In the genomic region with DNA sequence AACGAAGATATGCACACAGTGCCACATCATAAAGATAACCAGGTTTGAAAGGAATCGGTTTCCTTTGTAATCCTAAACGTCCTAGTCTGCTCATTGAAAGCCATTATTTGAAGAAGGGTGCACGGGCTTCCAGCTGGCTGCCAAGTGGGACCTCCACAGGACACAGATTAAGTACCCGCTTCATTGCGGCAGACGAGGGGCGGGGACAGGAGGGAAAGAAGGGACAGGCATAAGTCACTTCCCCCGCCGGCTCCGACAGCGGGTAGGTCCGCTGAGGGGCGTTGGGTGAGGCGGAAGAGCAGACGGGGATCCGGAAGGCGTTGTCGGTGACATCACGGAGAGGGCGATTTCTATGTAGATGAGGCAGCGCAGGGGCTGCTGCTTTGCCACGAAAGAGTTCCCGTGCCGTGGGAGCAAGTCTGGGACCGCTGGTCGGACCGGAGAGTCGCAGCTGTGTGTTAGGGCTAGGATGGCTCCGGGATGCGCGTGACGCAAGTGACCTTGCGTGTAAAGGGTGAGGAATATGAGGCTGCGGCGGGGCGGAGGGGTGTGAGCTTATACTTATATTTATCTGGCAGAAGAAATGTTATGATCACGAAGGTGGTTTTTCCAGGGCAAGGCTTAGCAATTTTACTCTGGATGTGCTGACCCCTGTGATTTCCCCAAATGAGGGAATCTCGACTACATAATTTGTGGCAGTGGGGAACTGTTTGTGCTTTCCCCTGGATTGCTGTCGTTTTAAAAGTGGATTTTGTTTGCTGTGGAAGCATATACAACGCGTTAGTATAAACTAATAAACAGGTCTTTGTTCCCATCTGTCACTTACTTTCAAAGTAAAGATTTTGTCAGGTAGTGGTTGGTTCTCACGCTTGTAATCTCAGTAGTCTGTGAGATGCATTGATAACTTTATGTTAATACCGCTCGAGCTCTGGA, we compare ENCODE assay signal across 8 cellular contexts.
DNase-seq lines count a peak whose midpoint lies in the region; ATAC-seq and TF ChIP-seq lines count a peak whose summit lies in the region.
"Not testable (repeated sequence)": the region's sequence is repeated elsewhere in the genome, so short reads cannot be mapped to it uniquely, and the experiment has no call there.

No MANE protein-coding gene starts in this region.

- H3K4me1 ChIP-seq in hepatocyte (ENCODE audit: insufficient read depth); thoracic aorta (ENCODE audit: control insufficient read depth in 1 of 2, low read depth in 2 of 2): not testable (repeated sequence)

- DNase-seq in GM13976 (ENCODE audit: low spot score) (peak; percentile 60), NCI-H187 (lab: John Stamatoyannopoulos, UW) (peak; percentile 59 to 80), UCSD-AML1 (lab: John Stamatoyannopoulos, UW; ENCODE audit: unreplicated experiment) (peak; percentile 65), hepatocyte (ENCODE audit: low spot score) (peak; percentile 82), posterior cingulate gyrus (peak; percentile 45 to 95 (median 67)), thoracic aorta (ENCODE audit: low spot score) (peak; percentile 60)
- not testable (repeated sequence) for DNase-seq in astrocyte of the cerebellum (ENCODE audit: low read depth)

- TF ChIP-seq CTCF in GM13976 (IDR thresholded peaks at IDR 0.05; ENCODE audit: borderline replicate concordance, control extremely low read depth, extremely low read depth, insufficient read depth, missing control alignments); astrocyte of the cerebellum (IDR thresholded peaks at IDR 0.05; ENCODE audit: low read depth, low read length, missing control alignments); hepatocyte (IDR thresholded peaks at IDR 0.05; ENCODE audit: poor library complexity); thoracic aorta (IDR thresholded peaks at IDR 0.05): not testable (repeated sequence)

- H3K27me3 ChIP-seq in hepatocyte; thoracic aorta (replicated peaks; ENCODE audit: insufficient read depth): not testable (repeated sequence)

- WGBS in hepatocyte (ENCODE audit: low lambda C conversion rate, missing lambda C conversion rate): 2% methylated on average over 43 of the region's 45 CpGs

- H3K36me3 ChIP-seq in hepatocyte (replicated peaks; ENCODE audit: insufficient read depth, low read depth); thoracic aorta: not testable (repeated sequence)

- intact Hi-C loops in posterior cingulate gyrus (cut with DNase I): not testable (repeated sequence)

- H4K20me1 ChIP-seq in hepatocyte (ENCODE audit: insufficient read depth, poor library complexity, severe bottlenecking): not testable (repeated sequence)

- H3K79me2 ChIP-seq in hepatocyte: not testable (repeated sequence)

- ATAC-seq in HG02623 (IDR thresholded peaks at IDR 0.05; ENCODE audit: unreplicated experiment) (peak; percentile 82), thoracic aorta (ENCODE audit: insufficient number of reproducible peaks, low FRiP score, low read depth) (peak; percentile 70)

- peak overlapping the region; percentile 97 for H2AFZ ChIP-seq in hepatocyte

- peak overlapping the region; percentile 88 for H3K27ac ChIP-seq in hepatocyte
- H3K27ac ChIP-seq in thoracic aorta: peak overlapping the region; percentile 47 to 48

- not testable (repeated sequence) for H3K9me3 ChIP-seq in hepatocyte (ENCODE audit: low read depth); thoracic aorta

- in situ Hi-C loops in GM13976 (cut with MboI; ENCODE audit: low sequenced_read_pairs, unreplicated experiment); astrocyte of the cerebellum (cut with HindIII; ENCODE audit: low sequenced_read_pairs): not testable (repeated sequence)

- not testable (repeated sequence) for H3K9me2 ChIP-seq in hepatocyte (replicated peaks; ENCODE audit: insufficient read depth)

- H3K4me3 ChIP-seq in astrocyte of the cerebellum (ENCODE audit: low read depth, low read length): peak overlapping the region; percentile 49
- H3K4me3 ChIP-seq in hepatocyte: peak overlapping the region; percentile 30
- H3K4me3 ChIP-seq in thoracic aorta: peak overlapping the region; percentile 79

- H3K4me2 ChIP-seq in hepatocyte: peak overlapping the region; percentile 77
